31 cellular contexts compared by ENCODE assay signal in genomic region chr1:165629131-165629530, GRCh38. TPM values are rescaled to one million over a fixed set of nuclear protein-coding genes. Genes with fewer than 3 reads are reported as not detected.
DNase-seq lines count a peak whose midpoint lies in the region; ATAC-seq, FAIRE-seq and TF ChIP-seq lines count a peak whose summit lies in the region.
"Had no signal": no experiment of that assay in that cellular context is flagged by ENCODE, and none has a peak within 500 bp of the region (broad histone marks: within the 10 kb centered on the region; RNA-seq: fewer than 3 reads in every experiment).

No MANE protein-coding gene starts in this region.

- H3K4me3 ChIP-seq in WERI-Rb-1 (ENCODE audit: low read depth, low read length) (no peak overlapping the region), psoas muscle (no peak overlapping the region), tibial artery (no peak overlapping the region), HAP-1 (no peak overlapping the region)
- H3K4me3 ChIP-seq: esophagus squamous epithelium, thoracic aorta had no signal

- intact Hi-C loops in activated CD4-positive, alpha-beta T cell treated with anti-CD3 and anti-CD28 coated beads, Interleukin-2, amount 10 ng/mL, durations not matched to agents 24 days and 14 days (cut with micrococcal nuclease), result no loop called here
- intact Hi-C loops in psoas muscle (cut with DNase I), result no loop called here
- intact Hi-C loops in tibial artery (cut with DNase I; ENCODE audit: low total_unique reads), result no loop called here

- H3K27ac ChIP-seq in WERI-Rb-1 (peak overlapping the region; percentile 93), psoas muscle (no peak overlapping the region), tibial artery (no peak overlapping the region)
- H3K27ac ChIP-seq: SK-N-MC, thoracic aorta had no signal

- H3K36me3 Mint-ChIP-seq in activated CD4-positive, alpha-beta T cell treated with anti-CD3 and anti-CD28 coated beads, Interleukin-2, amount 10 ng/mL, durations not matched to agents 24 days and 14 days (ENCODE audit: low read depth), result no peaks in the 10 kb centered on the region
- H3K36me3 Mint-ChIP-seq in naive thymus-derived CD8-positive, alpha-beta T cell, result no peaks in the 10 kb centered on the region
- H3K36me3 Mint-ChIP-seq: IgD-negative memory B cell, immature natural killer cell, naive B cell had no signal

- peak overlapping the region; percentile 22 for H3K4me3 Mint-ChIP-seq in activated CD4-positive, alpha-beta T cell treated with anti-CD3 and anti-CD28 coated beads, Interleukin-2, amount 10 ng/mL, durations not matched to agents 24 days and 14 days
- peak overlapping the region in 7 of 10 donors; percentile 0 to 48 (median 34) for H3K4me3 Mint-ChIP-seq in naive thymus-derived CD8-positive, alpha-beta T cell
- H3K4me3 Mint-ChIP-seq: central memory CD8-positive, alpha-beta T cell; IgD-negative memory B cell had no signal

- peaks cover 16% of the 10 kb centered on the region for H3K27me3 Mint-ChIP-seq in activated CD4-positive, alpha-beta T cell treated with anti-CD3 and anti-CD28 coated beads, Interleukin-2, amount 10 ng/mL, durations not matched to agents 24 days and 14 days
- peaks cover 0 to 6% (median 0%) of the 10 kb centered on the region in 5 donors for H3K27me3 Mint-ChIP-seq in naive thymus-derived CD8-positive, alpha-beta T cell
- H3K27me3 Mint-ChIP-seq: central memory CD8-positive, alpha-beta T cell had no signal

- WGBS in psoas muscle, 3 donors, result 50 to 51% (median 51%) methylated on average over 3 of the region's 3 CpGs

- no peak for DNase-seq in activated CD4-positive, alpha-beta T cell treated with anti-CD3 and anti-CD28 coated beads, Interleukin-2, amount 10 ng/mL, durations not matched to agents 24 days and 14 days
- DNase-seq in activated CD4-positive, alpha-beta T cell treated with anti-CD3 and anti-CD28 coated beads, Interleukin-2, amount 50 U/mL, for 4 hours, result no peak
- DNase-seq in D721Med (ENCODE audit: insufficient read length, low spot score), result no peak
- DNase-seq in WERI-Rb-1, result no peak
- no peak for DNase-seq in naive thymus-derived CD8-positive, alpha-beta T cell
- DNase-seq in psoas muscle, result no peak
- DNase-seq in tibial artery, result no peak
- no peak for DNase-seq in HAP-1 (ENCODE audit: low spot score in 2 of 2)
- DNase-seq: activated CD4-positive, alpha-beta T cell treated with anti-CD3 and anti-CD28 coated beads for 4 hours; activated naive CD4-positive, alpha-beta T cell treated with anti-CD3 and anti-CD28 coated beads, Interleukin-2, amount 50 U/mL, for 16 hours; activated T-cell treated with anti-CD3 and anti-CD28 coated beads, Interleukin-2, amount 50 U/mL, for 72 hours; AML-193; DMS79 treated with DMSO at 0.1 percent for 48 hours; esophagus squamous epithelium; GF-D8; H9; left colon; naive B cell; NCI-H2029 treated with DMSO at 0.1 percent for 48 hours; NCI-H69; occipital lobe; stimulated activated naive CD8-positive, alpha-beta T cell treated with anti-CD3 and anti-CD28 coated beads, Interleukin-15, Interleukin-2, amounts not matched to agents 100 U/mL and 50 U/mL, for 24 hours; T-helper 2 cell had no signal

- in situ Hi-C loops in HAP-1 (cut with MboI; ENCODE audit: low sequenced_read_pairs), result no loop called here

- no peak for TF ChIP-seq CTCF in D721Med (IDR thresholded peaks at IDR 0.05; ENCODE audit: insufficient read depth, missing control alignments)
- TF ChIP-seq CTCF in WERI-Rb-1 (IDR thresholded peaks at IDR 0.05; ENCODE audit: low read depth, low read length), result no peak
- no peak for TF ChIP-seq CTCF in psoas muscle (IDR thresholded peaks at IDR 0.05)
- no peak for TF ChIP-seq CTCF in tibial artery (IDR thresholded peaks at IDR 0.05)

- POLR2A ChIA-PET in naive thymus-derived CD8-positive, alpha-beta T cell (lab: Charles Lee), result no interaction called here

- peaks cover 23% of the 10 kb centered on the region for H3K4me1 ChIP-seq in psoas muscle
- H3K4me1 ChIP-seq in tibial artery, result peaks cover 0 to 22% (median 18%) of the 10 kb centered on the region in 4 donors
- peaks cover 19% of the 10 kb centered on the region for H3K4me1 ChIP-seq in HAP-1

- H3K27ac Mint-ChIP-seq in activated CD4-positive, alpha-beta T cell treated with anti-CD3 and anti-CD28 coated beads, Interleukin-2, amount 10 ng/mL, durations not matched to agents 24 days and 14 days, result no peak overlapping the region
- H3K27ac Mint-ChIP-seq in naive thymus-derived CD8-positive, alpha-beta T cell, result peak overlapping the region in 1 of 10 donors; percentile 36
- H3K27ac Mint-ChIP-seq: activated T-cell treated with anti-CD3 and anti-CD28 coated beads, Interleukin-2, amount 50 U/mL, for 72 hours; H9 had no signal

- H3K27me3 ChIP-seq in WERI-Rb-1 (ENCODE audit: insufficient read depth, low read depth, severe bottlenecking), result no peaks in the 10 kb centered on the region
- H3K27me3 ChIP-seq in psoas muscle (ENCODE audit: insufficient read depth in 3 of 3, low read length in 2 of 3), result no peaks in the 10 kb centered on the region
- H3K27me3 ChIP-seq in tibial artery, result no peaks in the 10 kb centered on the region
- H3K27me3 ChIP-seq in HAP-1 (ENCODE audit: low read depth), result no peaks in the 10 kb centered on the region; the same call in 1 of the 2 replicates
- H3K27me3 ChIP-seq: esophagus squamous epithelium had no signal

- H3K4me1 Mint-ChIP-seq in activated CD4-positive, alpha-beta T cell treated with anti-CD3 and anti-CD28 coated beads, Interleukin-2, amount 10 ng/mL, durations not matched to agents 24 days and 14 days, result peaks cover 14% of the 10 kb centered on the region
- H3K4me1 Mint-ChIP-seq in naive thymus-derived CD8-positive, alpha-beta T cell, result peaks cover 0 to 13% (median 10%) of the 10 kb centered on the region in 4 donors

- FAIRE-seq in D721Med (lab: Jason Lieb, UNC), result peak; percentile 25
- FAIRE-seq: A204.1, endometrium, frontal cortex had no signal

- no peak for ATAC-seq in naive thymus-derived CD8-positive, alpha-beta T cell
- ATAC-seq in psoas muscle, result no peak
- ATAC-seq: activated T-cell treated with anti-CD3 and anti-CD28 coated beads, Interleukin-2, amount 50 U/mL, for 72 hours; left colon; stimulated activated naive CD8-positive, alpha-beta T cell treated with anti-CD3 and anti-CD28 coated beads, Interleukin-15, Interleukin-2, amounts not matched to agents 100 U/mL and 50 U/mL, for 24 hours had no signal

- no peaks in the 10 kb centered on the region for H3K9me3 ChIP-seq in WERI-Rb-1 (ENCODE audit: severe bottlenecking)
- no peaks in the 10 kb centered on the region for H3K9me3 ChIP-seq in psoas muscle
- no peaks in the 10 kb centered on the region for H3K9me3 ChIP-seq in tibial artery
- H3K9me3 ChIP-seq in HAP-1, result no peaks in the 10 kb centered on the region
- H3K9me3 ChIP-seq: esophagus squamous epithelium, thoracic aorta had no signal

- H3K9me3 Mint-ChIP-seq in activated CD4-positive, alpha-beta T cell treated with anti-CD3 and anti-CD28 coated beads, Interleukin-2, amount 10 ng/mL, durations not matched to agents 24 days and 14 days, result no peaks in the 10 kb centered on the region
- H3K9me3 Mint-ChIP-seq in naive thymus-derived CD8-positive, alpha-beta T cell, result no peaks in the 10 kb centered on the region
- H3K9me3 Mint-ChIP-seq: activated T-cell treated with anti-CD3 and anti-CD28 coated beads, Interleukin-2, amount 50 U/mL, for 72 hours; central memory CD8-positive, alpha-beta T cell; H9; IgD-negative memory B cell; immature natural killer cell; naive B cell had no signal

- H3K36me3 ChIP-seq in WERI-Rb-1 (no peaks in the 10 kb centered on the region; the same call in 1 of the 2 replicates), psoas muscle (ENCODE audit: insufficient read depth in 1 of 2, low read depth in 1 of 2) (no peaks in the 10 kb centered on the region), tibial artery (no peaks in the 10 kb centered on the region), HAP-1 (replicated peaks) (no peaks in the 10 kb centered on the region)
- H3K36me3 ChIP-seq: esophagus squamous epithelium, thoracic aorta had no signal

RNA-seq across cellular contexts. Expression of gene MGST3, which starts 1.9 kb away (rescaled TPM):
- total RNA-seq in activated CD4-positive, alpha-beta T cell treated with anti-CD3 and anti-CD28 coated beads, Interleukin-2, amount 10 ng/mL, durations not matched to agents 24 days and 14 days, result 25.7 and 28.1 TPM in 2 replicates
- total RNA-seq in naive thymus-derived CD8-positive, alpha-beta T cell, result 10 to 100 TPM; 64.6 to 66.6 TPM
- 100 to 1,000 TPM in 2 of 3 donors, 10 to 100 TPM in 1; 95.3 to 160 (median 116) TPM for polyA plus RNA-seq in naive thymus-derived CD8-positive, alpha-beta T cell
- total RNA-seq in psoas muscle, result 100 to 1,000 TPM; 223 to 318 (median 258) TPM
- 100 to 1,000 TPM; 177 to 329 (median 233) TPM for polyA plus RNA-seq in psoas muscle
